31 cellular contexts compared by ENCODE assay signal in genomic region chr14:77509366-77509765, GRCh38. TPM values are rescaled to one million over a fixed set of nuclear protein-coding genes. Genes with fewer than 3 reads are reported as not detected.
"Had no signal": no experiment of that assay in that cellular context is flagged by ENCODE, and none has a peak within 500 bp of the region (broad histone marks: within the 10 kb centered on the region; RNA-seq: fewer than 3 reads in every experiment).

No MANE protein-coding gene starts in this region.

- H3K4me3 Mint-ChIP-seq: naive thymus-derived CD4-positive, alpha-beta T cell; nephron; neural progenitor cell; stimulated activated memory B cell treated with anti-CD40 and anti-IgM and Interleukin-4, amounts not matched to agents 10 μg/mL and 1 μg/mL and 100 μg/mL, for 72 hours had no signal

- ATAC-seq: esophagus mucosa; gastrocnemius medialis; heart left ventricle; left cardiac atrium; left lung; naive thymus-derived CD4-positive, alpha-beta T cell; stimulated activated memory B cell treated with anti-CD40 and anti-IgM and Interleukin-4, amounts not matched to agents 10 μg/mL and 1 μg/mL and 100 μg/mL, for 72 hours; stimulated activated naive CD8-positive, alpha-beta T cell treated with anti-CD3 and anti-CD28 coated beads, Interleukin-15, Interleukin-2, amounts not matched to agents 100 U/mL and 50 U/mL, for 24 hours had no signal

- H3K27me3 Mint-ChIP-seq: naive thymus-derived CD4-positive, alpha-beta T cell; stimulated activated memory B cell treated with anti-CD40 and anti-IgM and Interleukin-4, amounts not matched to agents 10 μg/mL and 1 μg/mL and 100 μg/mL, for 72 hours had no signal

- FAIRE-seq: colon, islet of Langerhans, urothelium cell line had no signal

- H3K9me3 ChIP-seq: gastrocnemius medialis, heart left ventricle, left lung, prostate gland, right atrium auricular region, sigmoid colon, testis, tibial artery, upper lobe of left lung had no signal

- H3K36me3 ChIP-seq: neural progenitor cell, prostate gland had no signal

- H3K4me3 ChIP-seq: dorsolateral prefrontal cortex, gastrocnemius medialis, heart left ventricle, hepatocyte, left lung, neural progenitor cell, prostate gland, right atrium auricular region, sigmoid colon, spleen, testis, tibial artery, upper lobe of left lung had no signal

- H3K27me3 ChIP-seq: dorsolateral prefrontal cortex, gastrocnemius medialis, heart left ventricle, hepatocyte, left lung, neural progenitor cell, right atrium auricular region, sigmoid colon, spleen, testis, tibial artery, upper lobe of left lung had no signal

- DNase-seq: dorsolateral prefrontal cortex; effector CD4-positive, alpha-beta T cell; foreskin fibroblast; gastrocnemius medialis; heart left ventricle; left cardiac atrium; left lung; midbrain; naive thymus-derived CD4-positive, alpha-beta T cell; sigmoid colon; spleen; stimulated activated CD4-positive, alpha-beta T cell treated with anti-CD3 and anti-CD28 coated beads, Interleukin-4, amount 100 ng/mL, for 4 hours; stimulated activated naive CD8-positive, alpha-beta T cell treated with anti-CD3 and anti-CD28 coated beads, Interleukin-15, Interleukin-2, amounts not matched to agents 100 U/mL and 50 U/mL, for 24 hours; substantia nigra; testis; tibial artery; upper lobe of left lung had no signal

- H3K4me1 Mint-ChIP-seq: naive thymus-derived CD4-positive, alpha-beta T cell; nephron; neural progenitor cell; stimulated activated memory B cell treated with anti-CD40 and anti-IgM and Interleukin-4, amounts not matched to agents 10 μg/mL and 1 μg/mL and 100 μg/mL, for 72 hours had no signal

- H3K27ac Mint-ChIP-seq: naive thymus-derived CD4-positive, alpha-beta T cell; nephron; neural progenitor cell; stimulated activated memory B cell treated with anti-CD40 and anti-IgM and Interleukin-4, amounts not matched to agents 10 μg/mL and 1 μg/mL and 100 μg/mL, for 72 hours had no signal

- H3K27ac ChIP-seq: gastrocnemius medialis, heart left ventricle, left lung, neural progenitor cell, parathyroid adenoma, prostate gland, right atrium auricular region, sigmoid colon, testis, tibial artery, upper lobe of left lung had no signal

- H2AFZ ChIP-seq: hepatocyte, neural progenitor cell, parathyroid adenoma had no signal

- H3K9me3 Mint-ChIP-seq: nephron, neural progenitor cell had no signal

- H3K4me1 ChIP-seq: gastrocnemius medialis, heart left ventricle, left lung, neural progenitor cell, parathyroid adenoma, prostate gland, right atrium auricular region, sigmoid colon, spleen, testis, tibial artery, upper lobe of left lung had no signal

- H3K9ac ChIP-seq: neural progenitor cell, parathyroid adenoma had no signal

- H3K79me2 ChIP-seq: hepatocyte, parathyroid adenoma had no signal

- H3K4me2 ChIP-seq: hepatocyte, neural progenitor cell had no signal

RNA-seq across cellular contexts. Expression of gene ISM2, which starts 10.8 kb away (rescaled TPM):
- total RNA-seq: esophagus mucosa; gastrocnemius medialis; left lung; lung microvascular endothelial cell; naive thymus-derived CD4-positive, alpha-beta T cell; osteoblast; skeletal muscle tissue; upper lobe of left lung had no signal
- polyA plus RNA-seq: heart left ventricle; naive thymus-derived CD4-positive, alpha-beta T cell; spleen had no signal
